32 cellular contexts compared by ENCODE assay signal in the genomic region with DNA sequence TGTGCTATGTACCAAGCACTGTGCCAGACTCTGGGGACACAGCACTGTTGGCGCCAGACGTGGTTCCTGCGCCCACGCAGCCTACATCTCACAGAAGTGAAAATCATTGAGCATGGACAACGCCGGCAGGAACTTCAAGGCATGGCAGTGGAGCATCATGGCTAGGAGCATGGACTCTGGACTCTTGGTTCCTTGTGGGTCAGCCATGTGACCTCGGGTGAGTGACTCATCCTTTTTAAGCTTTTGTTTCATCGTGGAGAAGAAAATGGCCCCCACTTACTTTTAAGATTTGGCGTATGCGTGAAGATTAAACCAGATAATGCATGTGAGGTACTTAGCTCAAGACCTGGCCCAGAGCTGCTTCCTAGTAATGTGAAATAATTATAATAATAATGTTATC.
"Had no signal": no experiment of that assay in that cellular context is flagged by ENCODE, and none has a peak within 500 bp of the region (broad histone marks: within the 10 kb centered on the region; RNA-seq: fewer than 3 reads in every experiment).

No MANE protein-coding gene starts in this region.

- FAIRE-seq: astrocyte had no signal

- DNase-seq: activated CD4-positive, alpha-beta memory T cell treated with anti-CD3 and anti-CD28 coated beads, Interleukin-2, amount 10 ng/mL, durations not matched to agents 7 days and 5 days; activated CD4-positive, alpha-beta T cell treated with anti-CD3 and anti-CD28 coated beads for 1 hour; activated CD4-positive, alpha-beta T cell treated with anti-CD3 and anti-CD28 coated beads for 48 hours; activated CD4-positive, CD25-positive, alpha-beta regulatory T cell; activated effector memory CD4-positive, alpha-beta T cell treated with anti-CD3 and anti-CD28 coated beads, Interleukin-2, amount 50 U/mL, for 16 hours; activated naive CD4-positive, alpha-beta T cell; activated naive CD4-positive, alpha-beta T cell treated with anti-CD3 and anti-CD28 coated beads, Interleukin-2, amount 50 U/mL, for 16 hours; activated naive CD8-positive, alpha-beta T cell treated with anti-CD3 and anti-CD28 coated beads for 36 hours; activated T-cell treated with anti-CD3 and anti-CD28 coated beads, Interleukin-2, amount 50 U/mL, for 1 hour; activated T-cell treated with anti-CD3 and anti-CD28 coated beads, Interleukin-2, amount 50 U/mL, for 72 hours; amniotic stem cell; body of pancreas; Kasumi-1; KG1; MG63; NCI-H1048; NCI-H1105 treated with DMSO at 0.1 percent for 48 hours; NCI-H1436; NCI-H1694; NCI-H1930; NCI-H2081 treated with DMSO at 0.1 percent for 48 hours; NCI-H345; NCI-H526; NCI-H748 treated with DMSO at 0.1 percent for 48 hours; NK-92 treated with Interleukin-12 subunit alpha and Interleukin-12 subunit beta, amount 100 ng/mL, for 24 hours; PC-3; Peyer's patch; Right ventricle myocardium superior; SW 1271; T1000; WERI-Rb-1 had no signal
